9 cellular contexts compared by ENCODE assay signal in genomic region chr6:90403489-90404381, GRCh38.
DNase-seq lines count a peak whose midpoint lies in the region; ATAC-seq lines count a peak whose summit lies in the region.
"Had no signal": no experiment of that assay in that cellular context is flagged by ENCODE, and none has a peak within 500 bp of the region (broad histone marks: within the 10 kb centered on the region; RNA-seq: fewer than 3 reads in every experiment).

No MANE protein-coding gene starts in this region.

- H3K4me1 Mint-ChIP-seq in stimulated activated naive CD8-positive, alpha-beta T cell treated with anti-CD3 and anti-CD28 coated beads, Interleukin-15, Interleukin-2, amounts not matched to agents 100 ng/mL and 50 ng/mL, for 24 hours (ENCODE audit: low read depth), result peaks cover 78% of the 10 kb centered on the region
- peaks cover 75% of the 10 kb centered on the region for H3K4me1 Mint-ChIP-seq in activated naive CD8-positive, alpha-beta T cell treated with anti-CD3 and anti-CD28 coated beads, Interleukin-2, amount 50 U/mL, for 24 hours

- peak overlapping the region; percentile 15 for H3K4me3 Mint-ChIP-seq in stimulated activated naive CD8-positive, alpha-beta T cell treated with anti-CD3 and anti-CD28 coated beads, Interleukin-15, Interleukin-2, amounts not matched to agents 100 ng/mL and 50 ng/mL, for 24 hours
- H3K4me3 Mint-ChIP-seq in activated naive CD8-positive, alpha-beta T cell treated with anti-CD3 and anti-CD28 coated beads, Interleukin-2, amount 50 U/mL, for 24 hours, result no peak overlapping the region

- peak overlapping the region; percentile 90 for H3K27ac Mint-ChIP-seq in stimulated activated naive CD8-positive, alpha-beta T cell treated with anti-CD3 and anti-CD28 coated beads, Interleukin-15, Interleukin-2, amounts not matched to agents 100 ng/mL and 50 ng/mL, for 24 hours
- peak overlapping the region; percentile 5 for H3K27ac Mint-ChIP-seq in activated naive CD8-positive, alpha-beta T cell treated with anti-CD3 and anti-CD28 coated beads, Interleukin-2, amount 50 U/mL, for 24 hours

- DNase-seq in stimulated activated naive CD8-positive, alpha-beta T cell treated with anti-CD3 and anti-CD28 coated beads, Interleukin-15, Interleukin-2, amounts not matched to agents 100 U/mL and 50 U/mL, for 24 hours, result no peak
- no peak for DNase-seq in activated naive CD8-positive, alpha-beta T cell treated with anti-CD3 and anti-CD28 coated beads, Interleukin-2, amount 50 U/mL, for 24 hours
- peak; percentile 26 for DNase-seq in inferior parietal cortex (ENCODE audit: extremely low spot score)
- DNase-seq in DMS53 (lab: John Stamatoyannopoulos, UW), result no peak
- DNase-seq in NCI-H82 treated with DMSO at 0.1 percent for 48 hours (lab: John Stamatoyannopoulos, UW; ENCODE audit: unreplicated experiment), result no peak
- no peak for DNase-seq in NCI-H1694 treated with DMSO at 0.1 percent for 48 hours (lab: John Stamatoyannopoulos, UW)
- no peak for DNase-seq in effector CD4-positive, alpha-beta T cell
- DNase-seq: T-helper 9 cell had no signal

- no peak for ATAC-seq in stimulated activated naive CD8-positive, alpha-beta T cell treated with anti-CD3 and anti-CD28 coated beads, Interleukin-15, Interleukin-2, amounts not matched to agents 100 U/mL and 50 U/mL, for 24 hours
- no peak for ATAC-seq in activated naive CD8-positive, alpha-beta T cell treated with anti-CD3 and anti-CD28 coated beads, Interleukin-2, amount 50 U/mL, for 24 hours

- H3K36me3 Mint-ChIP-seq in stimulated activated naive CD8-positive, alpha-beta T cell treated with anti-CD3 and anti-CD28 coated beads, Interleukin-15, Interleukin-2, amounts not matched to agents 100 ng/mL and 50 ng/mL, for 24 hours (ENCODE audit: low read depth), result no peaks in the 10 kb centered on the region
- H3K36me3 Mint-ChIP-seq in activated naive CD8-positive, alpha-beta T cell treated with anti-CD3 and anti-CD28 coated beads, Interleukin-2, amount 50 U/mL, for 24 hours (ENCODE audit: low read depth), result no peaks in the 10 kb centered on the region

- no peaks in the 10 kb centered on the region for H3K27me3 Mint-ChIP-seq in stimulated activated naive CD8-positive, alpha-beta T cell treated with anti-CD3 and anti-CD28 coated beads, Interleukin-15, Interleukin-2, amounts not matched to agents 100 ng/mL and 50 ng/mL, for 24 hours
- no peaks in the 10 kb centered on the region for H3K27me3 Mint-ChIP-seq in activated naive CD8-positive, alpha-beta T cell treated with anti-CD3 and anti-CD28 coated beads, Interleukin-2, amount 50 U/mL, for 24 hours

- no peaks in the 10 kb centered on the region for H3K9me3 Mint-ChIP-seq in stimulated activated naive CD8-positive, alpha-beta T cell treated with anti-CD3 and anti-CD28 coated beads, Interleukin-15, Interleukin-2, amounts not matched to agents 100 ng/mL and 50 ng/mL, for 24 hours
- H3K9me3 Mint-ChIP-seq in activated naive CD8-positive, alpha-beta T cell treated with anti-CD3 and anti-CD28 coated beads, Interleukin-2, amount 50 U/mL, for 24 hours, result no peaks in the 10 kb centered on the region
